1 cellular context compared by ENCODE assay signal in genomic region chr3:177816667-177817208, GRCh38.
TF ChIP-seq lines count a peak whose summit lies in the region.

No MANE protein-coding gene starts in this region.

TF ChIP-seq in H1, 55 proteins besides CTCF, POLR2A, EP300 and RAD21 (continued from another document):
- no peak for TF ChIP-seq SP4 (IDR thresholded peaks at IDR 0.05; ENCODE audit: low read length)
- TF ChIP-seq CTBP2 (IDR thresholded peaks at IDR 0.05; ENCODE audit: borderline replicate concordance, insufficient read depth, insufficient read length, low read length): no peak
- TF ChIP-seq TCF12 (IDR thresholded peaks at IDR 0.05; ENCODE audit: low read depth, low read length): no peak
- TF ChIP-seq SUZ12 (IDR thresholded peaks at IDR 0.05; ENCODE audit: low read length): no peak
- TF ChIP-seq PHF8 (conservative IDR thresholded peaks at IDR 0.05; ENCODE audit: low read depth, low read length): no peak
